ENCODE assay signal across 12 cellular contexts in genomic region chr19:6220385-6221191, GRCh38. TPM values are rescaled to one million over a fixed set of nuclear protein-coding genes. Genes with fewer than 3 reads are reported as not detected.
DNase-seq lines count a peak whose midpoint lies in the region; ATAC-seq and TF ChIP-seq lines count a peak whose summit lies in the region.
"Had no signal": no experiment of that assay in that cellular context is flagged by ENCODE, and none has a peak within 500 bp of the region (broad histone marks: within the 10 kb centered on the region; RNA-seq: fewer than 3 reads in every experiment).

No MANE protein-coding gene starts in this region.

- ATAC-seq in lower lobe of right lung (peak in 1 of 2 donors; percentile 2), upper lobe of right lung (peak; percentile 3), GM19463 (IDR thresholded peaks at IDR 0.05; ENCODE audit: unreplicated experiment) (no peak)
- ATAC-seq: effector memory CD8-positive, alpha-beta T cell; naive thymus-derived CD8-positive, alpha-beta T cell had no signal

- H3K4me3 ChIP-seq in lower lobe of right lung: no peak overlapping the region
- no peak overlapping the region for H3K4me3 ChIP-seq in upper lobe of right lung

- intact Hi-C loops in lower lobe of right lung (cut with DNase I): no loop called here
- intact Hi-C loops in upper lobe of right lung (cut with DNase I): loop anchor here (10.0 kb wide), 1 partner anchor 54 kb away; the partner anchor contains the start of gene MLLT1

- H3K27me3 ChIP-seq in lower lobe of right lung (ENCODE audit: low read depth) (no peaks in the 10 kb centered on the region), upper lobe of right lung (no peaks in the 10 kb centered on the region)

- no peak for TF ChIP-seq CTCF in lower lobe of right lung (IDR thresholded peaks at IDR 0.05)
- TF ChIP-seq CTCF in upper lobe of right lung (IDR thresholded peaks at IDR 0.05): no peak

- no peaks in the 10 kb centered on the region for H3K9me3 ChIP-seq in lower lobe of right lung
- no peaks in the 10 kb centered on the region for H3K9me3 ChIP-seq in upper lobe of right lung

- H3K4me1 ChIP-seq in lower lobe of right lung: peaks cover 64% of the 10 kb centered on the region
- H3K4me1 ChIP-seq in upper lobe of right lung: peaks cover 41% of the 10 kb centered on the region

- DNase-seq in M059J (ENCODE audit: low read depth): peak; percentile 30
- DNase-seq in fibroblast of gingiva (ENCODE audit: low read depth): peak; percentile 84
- DNase-seq in lower lobe of right lung: no peak
- no peak for DNase-seq in upper lobe of right lung
- no peak for DNase-seq in SIG-M5 (lab: John Stamatoyannopoulos, UW)
- DNase-seq in dedifferentiated amniotic fluid mesenchymal stem cell (ENCODE audit: extremely low spot score): no peak
- DNase-seq: amygdala; effector memory CD8-positive, alpha-beta T cell; KBM-7; naive thymus-derived CD8-positive, alpha-beta T cell; stimulated activated CD4-positive, alpha-beta T cell treated with anti-CD3 and anti-CD28 coated beads, Interleukin-15, amount 100 ng/mL, for 24 hours had no signal

- H3K27ac ChIP-seq in lower lobe of right lung (peak overlapping the region; percentile 49), upper lobe of right lung (no peak overlapping the region)

- H3K36me3 ChIP-seq in lower lobe of right lung: peaks cover 58% of the 10 kb centered on the region
- peaks cover 37% of the 10 kb centered on the region for H3K36me3 ChIP-seq in upper lobe of right lung

RNA-seq across cellular contexts. Expression of gene MLLT1, which starts 59.2 kb away (rescaled TPM):
- 15.2 and 22.6 TPM in 2 replicates for total RNA-seq in M059J (2014; rRNA removed; shearing (Covaris generic))
- total RNA-seq in lower lobe of right lung (61.9 TPM), upper lobe of right lung (73.4 TPM)

Comparison
In these comparisons a context has a peak if more than half of its experiments do, and no peak if none do; other contexts are left out.
1. DNase-seq: peak in M059J (single experiment) and fibroblast of gingiva (single experiment); none in lower lobe of right lung (single experiment), upper lobe of right lung (single experiment), SIG-M5 (single experiment) and dedifferentiated amniotic fluid mesenchymal stem cell (single experiment).